ENCODE assay signal across 14 cellular contexts in genomic region chr17:27551701-27552466, GRCh38.
A peak's percentile ranks its signal among the peaks of the same experiment; 100 is the strongest.
DNase-seq lines count a peak whose midpoint lies in the region; ATAC-seq, FAIRE-seq and TF ChIP-seq lines count a peak whose summit lies in the region.
"Had no signal": no experiment of that assay in that cellular context is flagged by ENCODE, and none has a peak within 500 bp of the region (broad histone marks: within the 10 kb centered on the region; RNA-seq: fewer than 3 reads in every experiment).

No MANE protein-coding gene starts in this region.

- 66% methylated on average over 16 of the region's 16 CpGs for WGBS in K562 (ENCODE audit: insufficient coverage, low coverage, missing lambda C conversion rate)
- 85 to 91% (median 88%) methylated on average over 16 of the region's 16 CpGs for WGBS in adrenal gland, 4 donors

- no peak overlapping the region for H2AFZ ChIP-seq in K562 (ENCODE audit: low read depth, low read length)

- FAIRE-seq in K562 (lab: Jason Lieb, UNC): peak; percentile 32
- FAIRE-seq: GM12878 had no signal

- peaks cover 44% of the 10 kb centered on the region for H3K4me1 Mint-ChIP-seq in Caco-2 (ENCODE audit: low read depth, unreplicated experiment)
- H3K4me1 Mint-ChIP-seq in T-cell: peaks cover 9 to 11% (median 10%) of the 10 kb centered on the region in 3 donors

- no peak for ATAC-seq in K562
- peak; percentile 95 for ATAC-seq in mucosa of descending colon
- no peak for ATAC-seq in T-cell (replicated peaks in 1 of 4)
- ATAC-seq in left lobe of liver: no peak
- ATAC-seq: GM12878 had no signal

- H3K36me3 ChIP-seq in Caco-2 (ENCODE audit: control insufficient read depth, insufficient read depth, low read length) (peaks cover 9% of the 10 kb centered on the region; the same call in 1 of the 2 replicates), HUES48 (ENCODE audit: control insufficient read depth, insufficient read depth, low read length) (no peaks in the 10 kb centered on the region), K562 (ENCODE audit: control insufficient read depth, insufficient read depth, low read length) (peaks cover 35% of the 10 kb centered on the region), mucosa of descending colon (ENCODE audit: low read depth) (no peaks in the 10 kb centered on the region), adrenal gland (replicated peaks in 1 of 2) (no peaks in the 10 kb centered on the region)
- H3K36me3 ChIP-seq: cardiac muscle cell had no signal

- H3K9ac ChIP-seq in HUES48 (ENCODE audit: low read depth, low read length): no peak overlapping the region
- peak overlapping the region in 1 of 2 experiments; percentile 76; a peak in 1 of 4 replicates for H3K9ac ChIP-seq in K562 (ENCODE audit: insufficient read depth in 1 of 2, low read depth in 2 of 2, low read length in 2 of 2)

- TF ChIP-seq POLR2A in K562 (conservative IDR thresholded peaks at IDR 0.05) (no peak), adrenal gland (IDR thresholded peaks at IDR 0.05) (no peak)

- BruUV-seq in Caco-2 (replicated peaks; lab: Mats Ljungman, UMichigan) (no TSS peak), K562 (replicated peaks; lab: Mats Ljungman, UMichigan) (no TSS peak)

- POLR2A ChIA-PET in Caco-2 (lab: Charles Lee): no interaction called here
- POLR2A ChIA-PET in K562 (lab: Yijun Ruan, JAX): interaction anchor here (3.3 kb wide), 1 partner anchor 14 kb away, joined by 12 read pairs; no protein-coding TSS in a partner anchor
- POLR2A ChIA-PET in T-cell (lab: Charles Lee): no interaction called here

- DNase-seq in Caco-2: peak; percentile 95 to 98
- DNase-seq in K562 (ENCODE audit: extremely low read depth in 1 of 4, low spot score in 3 of 4): peak in 2 of 4 experiments; percentile 47 to 52
- peak in 2 of 3 donors; percentile 49 to 54 for DNase-seq in mucosa of descending colon
- no peak for DNase-seq in adrenal gland
- no peak for DNase-seq in T-cell
- no peak for DNase-seq in NCI-H1436 treated with DMSO at 0.1 percent for 48 hours (lab: John Stamatoyannopoulos, UW)
- DNase-seq in left lobe of liver (ENCODE audit: low spot score): no peak
- DNase-seq: activated CD8-positive, alpha-beta memory T cell treated with anti-CD3 and anti-CD28 coated beads, Interleukin-2, amount 50 U/mL, for 4 hours; CD4-positive, alpha-beta memory T cell; NCI-H345; retina had no signal

- H3K27ac Mint-ChIP-seq in Caco-2 (ENCODE audit: unreplicated experiment): peak overlapping the region; percentile 86
- H3K27ac Mint-ChIP-seq in T-cell: no peak overlapping the region

- peaks cover 40% of the 10 kb centered on the region for H3K36me3 Mint-ChIP-seq in Caco-2 (ENCODE audit: insufficient read depth, unreplicated experiment)
- H3K36me3 Mint-ChIP-seq in T-cell: peaks cover 27% of the 10 kb centered on the region

- H3K27me3 ChIP-seq in Caco-2 (replicated peaks; ENCODE audit: control insufficient read depth, insufficient read depth, low read length) (no peaks in the 10 kb centered on the region), HUES48 (ENCODE audit: control insufficient read depth, insufficient read depth, low read length) (no peaks in the 10 kb centered on the region), K562 (ENCODE audit: control insufficient read depth in 2 of 2, insufficient read depth in 2 of 2, low read length in 2 of 2) (no peaks in the 10 kb centered on the region), adrenal gland (no peaks in the 10 kb centered on the region)
- H3K27me3 ChIP-seq: cardiac muscle cell had no signal

- intact Hi-C loops in Caco-2 (cut with micrococcal nuclease; ENCODE audit: unreplicated experiment) (loop anchor here (1.0 to 5.0 kb wide), 6 partner anchors 17 to 100 kb away; no protein-coding TSS in a partner anchor), K562 (cut with micrococcal nuclease) (no loop called here), mucosa of descending colon (cut with DNase I, micrococcal nuclease) (no loop called here), adrenal gland (cut with DNase I) (no loop called here)

- no peak for TF ChIP-seq EP300 in K562 (IDR thresholded peaks at IDR 0.05; ENCODE audit: low read length)

- H3K27me3 Mint-ChIP-seq in Caco-2 (ENCODE audit: insufficient read depth, unreplicated experiment) (no peaks in the 10 kb centered on the region), T-cell (no peaks in the 10 kb centered on the region)
- H3K27me3 Mint-ChIP-seq: CD4-positive, alpha-beta memory T cell had no signal

- CTCF ChIA-PET in Caco-2 (lab: Charles Lee) (interaction anchor here (1.3 to 1.9 kb wide), 4 partner anchors 20 to 96 kb away, joined by 3 to 8 read pairs (median 5); partner anchors contain the start of gene KSR1), K562 (lab: Yijun Ruan, JAX; ENCODE audit: low intra/inter-chr PET ratio) (no interaction called here), T-cell (lab: Charles Lee) (no interaction called here)

- no peak for TF ChIP-seq RAD21 in K562 (CRISPR knock-in tag; conservative IDR thresholded peaks at IDR 0.05 in 1 of 2, IDR thresholded peaks at IDR 0.05 in 1 of 2)

- no peak overlapping the region for H3K4me2 ChIP-seq in K562 (ENCODE audit: insufficient read depth, low read length)

- H3K27ac ChIP-seq in HUES48 (ENCODE audit: low read depth, low read length) (peak overlapping the region; percentile 38), K562 (ENCODE audit: extremely low read depth, low read depth, low read length) (no peak overlapping the region), adrenal gland (no peak overlapping the region)

- TF ChIP-seq CTCF in Caco-2 (IDR thresholded peaks at IDR 0.05; ENCODE audit: insufficient read depth in 1 of 2, low read depth in 1 of 2, low read length in 1 of 2, severe bottlenecking in 1 of 2, unreplicated experiment in 1 of 2): peak in 1 of 2 experiments; percentile 14
- no peak for TF ChIP-seq CTCF in K562 (IDR thresholded peaks at IDR 0.05 in 2 of 3, conservative IDR thresholded peaks at IDR 0.05 in 1 of 3; ENCODE audit: insufficient read depth in 2 of 3, low read depth in 1 of 3, low read length in 3 of 3)
- TF ChIP-seq CTCF in mucosa of descending colon (IDR thresholded peaks at IDR 0.05): no peak
- no peak for TF ChIP-seq CTCF in adrenal gland (IDR thresholded peaks at IDR 0.05)

- in situ Hi-C loops in K562 (cut with MboI): no loop called here

- H3K9me3 Mint-ChIP-seq in Caco-2 (ENCODE audit: unreplicated experiment) (no peaks in the 10 kb centered on the region), T-cell (no peaks in the 10 kb centered on the region)
- H3K9me3 Mint-ChIP-seq: CD4-positive, alpha-beta memory T cell had no signal

- peaks cover 27% of the 10 kb centered on the region for H3K79me2 ChIP-seq in K562 (ENCODE audit: control insufficient read depth, insufficient read depth, low read length)

- no peaks in the 10 kb centered on the region for H3K9me3 ChIP-seq in Caco-2
- no peaks in the 10 kb centered on the region for H3K9me3 ChIP-seq in HUES48 (ENCODE audit: control insufficient read depth, insufficient read depth, low read length)
- no peaks in the 10 kb centered on the region for H3K9me3 ChIP-seq in K562 (replicated peaks; ENCODE audit: control insufficient read depth, insufficient read depth, low read depth, low read length)
- no peaks in the 10 kb centered on the region for H3K9me3 ChIP-seq in mucosa of descending colon
- no peaks in the 10 kb centered on the region for H3K9me3 ChIP-seq in adrenal gland (replicated peaks in 1 of 3)

- H3K4me3 ChIP-seq in Caco-2 (ENCODE audit: low read depth, low read length): peak overlapping the region; percentile 37
- H3K4me3 ChIP-seq in HUES48 (ENCODE audit: low read depth, low read length): no peak overlapping the region
- H3K4me3 ChIP-seq in K562: no peak overlapping the region
- H3K4me3 ChIP-seq in mucosa of descending colon: no peak overlapping the region
- no peak overlapping the region for H3K4me3 ChIP-seq in adrenal gland
- H3K4me3 ChIP-seq: cardiac muscle cell, GM12878 had no signal

- peaks cover 52% of the 10 kb centered on the region for H3K4me1 ChIP-seq in Caco-2
- no peaks in the 10 kb centered on the region for H3K4me1 ChIP-seq in HUES48 (ENCODE audit: control insufficient read depth, insufficient read depth, low read length)
- peaks cover 17 to 21% of the 10 kb centered on the region in 2 experiments for H3K4me1 ChIP-seq in K562 (replicated peaks in 1 of 2; ENCODE audit: control insufficient read depth in 2 of 2, insufficient read depth in 2 of 2, low read length in 2 of 2)
- H3K4me1 ChIP-seq in mucosa of descending colon (ENCODE audit: low read depth): no peaks in the 10 kb centered on the region
- peaks cover 9 to 35% of the 10 kb centered on the region in 2 donors for H3K4me1 ChIP-seq in adrenal gland (replicated peaks in 1 of 2)

- H4K20me1 ChIP-seq in K562 (replicated peaks; ENCODE audit: control insufficient read depth, insufficient read depth, low read length): peaks cover 4% of the 10 kb centered on the region; the same call in 1 of the 2 replicates

- peaks cover 3% of the 10 kb centered on the region for H3K9me1 ChIP-seq in K562 (ENCODE audit: control insufficient read depth, insufficient read depth, low read length)

- H3K4me3 Mint-ChIP-seq in Caco-2 (ENCODE audit: unreplicated experiment) (peak overlapping the region; percentile 79), T-cell (no peak overlapping the region)

TF ChIP-seq in K562, 482 proteins besides CTCF, POLR2A, EP300 and RAD21:
- peak; percentile 69 for TF ChIP-seq JUND (IDR thresholded peaks at IDR 0.05; ENCODE audit: borderline replicate concordance, low read depth, low read length)
- TF ChIP-seq JUND (tag; IDR thresholded peaks at IDR 0.05; ENCODE audit: borderline replicate concordance, low read depth, low read length): peak; percentile 24; the same call in 1 of the 3 replicates
- TF ChIP-seq PKNOX1 (IDR thresholded peaks at IDR 0.05): peak; percentile 31; the same call in 1 of the 2 replicates
- TF ChIP-seq MEIS2 (IDR thresholded peaks at IDR 0.05; ENCODE audit: partially characterized antibody): no peak
- TF ChIP-seq SMARCA5 (IDR thresholded peaks at IDR 0.05): 0 out of 2 replicates have a peak, but pooled peaks have one; percentile 20
- no peak for TF ChIP-seq RFX1 (IDR thresholded peaks at IDR 0.05)
- TF ChIP-seq NR2C1 (IDR thresholded peaks at IDR 0.05): 0 out of 2 replicates have a peak, but pooled peaks have one; percentile 12
- no peak for TF ChIP-seq NR2C1 (tag; IDR thresholded peaks at IDR 0.05)
- TF ChIP-seq ZFP36 (IDR thresholded peaks at IDR 0.05; ENCODE audit: low read depth, low read length, partially characterized antibody): peak; percentile 95
- TF ChIP-seq BCOR (IDR thresholded peaks at IDR 0.05): peak; percentile 19; the same call in 1 of the 2 replicates

Comparison
In these comparisons a context has a peak if more than half of its experiments do, and no peak if none do; other contexts are left out.
1. DNase-seq: peak in Caco-2 (2 of 2) and mucosa of descending colon (2 of 3); none in adrenal gland (0 of 7), T-cell (0 of 34), NCI-H1436 treated with DMSO at 0.1 percent for 48 hours (single experiment) and left lobe of liver (single experiment).